ENCODE assay signal across 16 cellular contexts in genomic region chr19:15291666-15292065, GRCh38. TPM values are rescaled to one million over a fixed set of nuclear protein-coding genes. Genes with fewer than 3 reads are reported as not detected.
A peak's percentile ranks its signal among the peaks of the same experiment; 100 is the strongest.
DNase-seq lines count a peak whose midpoint lies in the region; ATAC-seq and TF ChIP-seq lines count a peak whose summit lies in the region.
"Had no signal": no experiment of that assay in that cellular context is flagged by ENCODE, and none has a peak within 500 bp of the region (broad histone marks: within the 10 kb centered on the region; RNA-seq: fewer than 3 reads in every experiment).

No MANE protein-coding gene starts in this region.

- peak overlapping the region; percentile 77 for H3K27ac Mint-ChIP-seq in activated naive CD4-positive, alpha-beta T cell treated with anti-CD3 and anti-CD28 coated beads, Interleukin-2, amount 50 U/mL, for 24 hours
- peak overlapping the region; percentile 75 for H3K27ac Mint-ChIP-seq in endodermal cell
- H3K27ac Mint-ChIP-seq in stimulated activated naive B cell treated with anti-CD40 and anti-IgM and Interleukin-4, amounts not matched to agents 10 μg/mL and 1 μg/mL and 100 μg/mL, for 72 hours: no peak overlapping the region

- peak overlapping the region; percentile 35 for H3K4me3 Mint-ChIP-seq in activated naive CD4-positive, alpha-beta T cell treated with anti-CD3 and anti-CD28 coated beads, Interleukin-2, amount 50 U/mL, for 24 hours
- no peak overlapping the region for H3K4me3 Mint-ChIP-seq in endodermal cell
- H3K4me3 Mint-ChIP-seq in stimulated activated naive B cell treated with anti-CD40 and anti-IgM and Interleukin-4, amounts not matched to agents 10 μg/mL and 1 μg/mL and 100 μg/mL, for 72 hours: no peak overlapping the region

- no peak for DNase-seq in activated naive CD4-positive, alpha-beta T cell treated with Interleukin-2 at 50 U/mL for 16 hours
- DNase-seq in OCI-M1 (lab: John Stamatoyannopoulos, UW): peak; percentile 76
- DNase-seq in endodermal cell: no peak
- no peak for DNase-seq in stimulated activated naive B cell treated with anti-CD40 and anti-IgM and Interleukin-4, amounts not matched to agents 10 μg/mL and 1 μg/mL and 100 μg/mL, for 72 hours
- no peak for DNase-seq in SIG-M5 treated with dmso at 0.1 percent for 504 hours (lab: John Stamatoyannopoulos, UW; ENCODE audit: unreplicated experiment)
- no peak for DNase-seq in NCI-H1417 (lab: John Stamatoyannopoulos, UW)
- no peak for DNase-seq in stimulated activated CD4-positive, alpha-beta T cell treated with anti-CD3 and anti-CD28 coated beads, Interleukin-4, amount 100 ng/mL, for 4 hours
- DNase-seq: activated CD4-positive, CD25-positive, alpha-beta regulatory T cell treated with anti-CD3 and anti-CD28 coated beads, Interleukin-2, amount 50 U/mL, for 72 hours; activated gamma-delta T cell; cortex of kidney; NCI-H1105 treated with DMSO at 0.1 percent for 48 hours; NCI-H510A; stimulated activated CD4-positive, alpha-beta T cell treated with anti-CD3 and anti-CD28 coated beads, Interleukin-1b, Interleukin-23, amount 100 ng/mL, for 48 hours had no signal

- no peaks in the 10 kb centered on the region for H3K27me3 ChIP-seq in endodermal cell (ENCODE audit: control insufficient read depth, insufficient read depth, low read length, poor library complexity, severe bottlenecking)

- no peak for TF ChIP-seq CTCF in endodermal cell (conservative IDR thresholded peaks at IDR 0.05)

- H3K9me3 Mint-ChIP-seq in activated naive CD4-positive, alpha-beta T cell treated with anti-CD3 and anti-CD28 coated beads, Interleukin-2, amount 50 U/mL, for 24 hours: no peaks in the 10 kb centered on the region
- H3K9me3 Mint-ChIP-seq in endodermal cell: no peaks in the 10 kb centered on the region
- no peaks in the 10 kb centered on the region for H3K9me3 Mint-ChIP-seq in stimulated activated naive B cell treated with anti-CD40 and anti-IgM and Interleukin-4, amounts not matched to agents 10 μg/mL and 1 μg/mL and 100 μg/mL, for 72 hours

- H3K27me3 Mint-ChIP-seq in activated naive CD4-positive, alpha-beta T cell treated with anti-CD3 and anti-CD28 coated beads, Interleukin-2, amount 50 U/mL, for 24 hours: no peaks in the 10 kb centered on the region
- no peaks in the 10 kb centered on the region for H3K27me3 Mint-ChIP-seq in endodermal cell (ENCODE audit: insufficient read depth)
- H3K27me3 Mint-ChIP-seq in stimulated activated naive B cell treated with anti-CD40 and anti-IgM and Interleukin-4, amounts not matched to agents 10 μg/mL and 1 μg/mL and 100 μg/mL, for 72 hours: no peaks in the 10 kb centered on the region

- H3K4me3 ChIP-seq in endodermal cell (ENCODE audit: low read length): no peak overlapping the region

- peaks cover 96% of the 10 kb centered on the region for H3K4me1 Mint-ChIP-seq in activated naive CD4-positive, alpha-beta T cell treated with anti-CD3 and anti-CD28 coated beads, Interleukin-2, amount 50 U/mL, for 24 hours
- peaks cover 70% of the 10 kb centered on the region for H3K4me1 Mint-ChIP-seq in endodermal cell
- peaks cover 68 to 97% of the 10 kb centered on the region in 2 donors for H3K4me1 Mint-ChIP-seq in stimulated activated naive B cell treated with anti-CD40 and anti-IgM and Interleukin-4, amounts not matched to agents 10 μg/mL and 1 μg/mL and 100 μg/mL, for 72 hours

- H3K9ac ChIP-seq in endodermal cell (ENCODE audit: extremely low read depth, low read length, poor library complexity, severe bottlenecking): no peak overlapping the region

- ATAC-seq in stimulated activated naive B cell treated with anti-CD40 and anti-IgM and Interleukin-4, amounts not matched to agents 10 μg/mL and 1 μg/mL and 100 μg/mL, for 72 hours (replicated peaks): peak; percentile 32 to 36

- peaks cover 23% of the 10 kb centered on the region for H3K4me1 ChIP-seq in endodermal cell (ENCODE audit: control insufficient read depth, insufficient read depth, low read length)

- H3K36me3 ChIP-seq in endodermal cell (ENCODE audit: control insufficient read depth, insufficient read depth, low read length): peaks cover 8% of the 10 kb centered on the region

- peaks cover 3% of the 10 kb centered on the region for H3K36me3 Mint-ChIP-seq in activated naive CD4-positive, alpha-beta T cell treated with anti-CD3 and anti-CD28 coated beads, Interleukin-2, amount 50 U/mL, for 24 hours
- H3K36me3 Mint-ChIP-seq in endodermal cell (ENCODE audit: low read depth): peaks cover 7% of the 10 kb centered on the region
- H3K36me3 Mint-ChIP-seq in stimulated activated naive B cell treated with anti-CD40 and anti-IgM and Interleukin-4, amounts not matched to agents 10 μg/mL and 1 μg/mL and 100 μg/mL, for 72 hours: peaks cover 6 to 25% of the 10 kb centered on the region in 2 donors

- no peak overlapping the region for H3K27ac ChIP-seq in endodermal cell (ENCODE audit: low read depth, low read length)

- 85 to 88% methylated on average over 4 of the region's 4 CpGs for WGBS in endodermal cell (ENCODE audit: insufficient coverage in 1 of 2, insufficient read length in 1 of 2), 2 experiments

- no peaks in the 10 kb centered on the region for H3K9me3 ChIP-seq in endodermal cell (ENCODE audit: control insufficient read depth, low read length)

RNA-seq across cellular contexts. Expression of gene BRD4, which starts 40.7 kb away (rescaled TPM):
- total RNA-seq in endodermal cell: 100 to 1,000 TPM; 149 to 156 TPM
- 79.3 TPM for polyA plus RNA-seq in endodermal cell (2013, experiment 1 of 2)
- polyA plus RNA-seq in endodermal cell (2013, experiment 2 of 2): 80.9 TPM

RNA-seq across cellular contexts. Expression of gene EPHX3, which starts 59.4 kb away (rescaled TPM):
- 10 to 100 TPM; 14.5 to 18.7 TPM for total RNA-seq in endodermal cell
- polyA plus RNA-seq in endodermal cell (2013, experiment 1 of 2): 5.4 TPM
- 4.5 TPM for polyA plus RNA-seq in endodermal cell (2013, experiment 2 of 2)
- total RNA-seq: HT-29, pulmonary artery endothelial cell had no signal
